1 cellular context compared by ENCODE assay signal in the genomic region with DNA sequence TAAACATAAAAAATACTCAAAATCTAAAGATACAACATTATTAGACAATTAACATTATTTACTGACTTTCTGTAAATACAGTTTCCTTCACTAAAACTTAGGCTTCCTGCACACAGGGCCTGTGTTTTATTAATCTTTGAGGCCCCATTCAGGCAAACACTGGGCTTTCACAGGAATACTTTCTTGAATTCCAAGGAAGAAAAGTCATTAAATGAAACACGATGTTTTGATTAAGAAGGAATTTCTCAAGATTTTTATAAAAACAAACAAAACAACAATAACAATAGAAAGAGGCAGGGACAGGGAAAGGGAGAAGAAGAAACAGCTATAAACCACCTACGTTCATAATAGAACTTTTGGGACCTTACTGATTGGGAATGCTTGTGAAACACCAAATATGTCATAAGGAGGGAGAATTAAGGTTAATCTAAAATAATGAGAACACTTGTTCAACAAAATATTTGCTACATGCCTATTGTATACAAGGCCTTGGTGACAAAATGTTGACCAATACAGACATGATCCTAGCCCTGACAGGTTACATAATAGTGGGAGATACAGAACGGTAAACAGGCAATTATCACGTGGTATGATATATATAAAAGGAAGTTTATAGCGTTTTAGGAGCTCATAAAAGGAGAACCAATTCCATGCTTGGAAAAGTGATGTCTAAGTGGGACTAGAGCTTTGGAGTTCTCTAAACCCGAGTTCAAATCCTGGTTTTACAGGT.
TF ChIP-seq lines count a peak whose summit lies in the region.

No MANE protein-coding gene starts in this region.

TF ChIP-seq in HEK293, 187 proteins besides CTCF, POLR2A, EP300 and RAD21 (continued from another document):
- TF ChIP-seq, protein P1, sequence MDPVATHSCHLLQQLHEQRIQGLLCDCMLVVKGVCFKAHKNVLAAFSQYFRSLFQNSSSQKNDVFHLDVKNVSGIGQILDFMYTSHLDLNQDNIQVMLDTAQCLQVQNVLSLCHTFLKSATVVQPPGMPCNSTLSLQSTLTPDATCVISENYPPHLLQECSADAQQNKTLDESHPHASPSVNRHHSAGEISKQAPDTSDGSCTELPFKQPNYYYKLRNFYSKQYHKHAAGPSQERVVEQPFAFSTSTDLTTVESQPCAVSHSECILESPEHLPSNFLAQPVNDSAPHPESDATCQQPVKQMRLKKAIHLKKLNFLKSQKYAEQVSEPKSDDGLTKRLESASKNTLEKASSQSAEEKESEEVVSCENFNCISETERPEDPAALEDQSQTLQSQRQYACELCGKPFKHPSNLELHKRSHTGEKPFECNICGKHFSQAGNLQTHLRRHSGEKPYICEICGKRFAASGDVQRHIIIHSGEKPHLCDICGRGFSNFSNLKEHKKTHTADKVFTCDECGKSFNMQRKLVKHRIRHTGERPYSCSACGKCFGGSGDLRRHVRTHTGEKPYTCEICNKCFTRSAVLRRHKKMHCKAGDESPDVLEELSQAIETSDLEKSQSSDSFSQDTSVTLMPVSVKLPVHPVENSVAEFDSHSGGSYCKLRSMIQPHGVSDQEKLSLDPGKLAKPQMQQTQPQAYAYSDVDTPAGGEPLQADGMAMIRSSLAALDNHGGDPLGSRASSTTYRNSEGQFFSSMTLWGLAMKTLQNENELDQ (tag by site-specific recombination; IDR thresholded peaks at IDR 0.05; ENCODE audit: low read depth) = no peak
- TF ChIP-seq ZNF792 (tag by site-specific recombination; IDR thresholded peaks at IDR 0.05) (0 out of 2 replicates have a peak, but pooled peaks have one; percentile 58), BCL11A (tag by site-specific recombination; IDR thresholded peaks at IDR 0.05; ENCODE audit: low read depth) (no peak), ZNF19 (tag by site-specific recombination; IDR thresholded peaks at IDR 0.05; ENCODE audit: low read depth) (no peak), PATZ1 (tag by site-specific recombination; IDR thresholded peaks at IDR 0.05) (no peak), SCRT2 (tag by site-specific recombination; IDR thresholded peaks at IDR 0.05) (no peak), MEIS1 (CRISPR knock-in tag; IDR thresholded peaks at IDR 0.05; ENCODE audit: borderline replicate concordance) (no peak)
- TF ChIP-seq, protein P2, sequence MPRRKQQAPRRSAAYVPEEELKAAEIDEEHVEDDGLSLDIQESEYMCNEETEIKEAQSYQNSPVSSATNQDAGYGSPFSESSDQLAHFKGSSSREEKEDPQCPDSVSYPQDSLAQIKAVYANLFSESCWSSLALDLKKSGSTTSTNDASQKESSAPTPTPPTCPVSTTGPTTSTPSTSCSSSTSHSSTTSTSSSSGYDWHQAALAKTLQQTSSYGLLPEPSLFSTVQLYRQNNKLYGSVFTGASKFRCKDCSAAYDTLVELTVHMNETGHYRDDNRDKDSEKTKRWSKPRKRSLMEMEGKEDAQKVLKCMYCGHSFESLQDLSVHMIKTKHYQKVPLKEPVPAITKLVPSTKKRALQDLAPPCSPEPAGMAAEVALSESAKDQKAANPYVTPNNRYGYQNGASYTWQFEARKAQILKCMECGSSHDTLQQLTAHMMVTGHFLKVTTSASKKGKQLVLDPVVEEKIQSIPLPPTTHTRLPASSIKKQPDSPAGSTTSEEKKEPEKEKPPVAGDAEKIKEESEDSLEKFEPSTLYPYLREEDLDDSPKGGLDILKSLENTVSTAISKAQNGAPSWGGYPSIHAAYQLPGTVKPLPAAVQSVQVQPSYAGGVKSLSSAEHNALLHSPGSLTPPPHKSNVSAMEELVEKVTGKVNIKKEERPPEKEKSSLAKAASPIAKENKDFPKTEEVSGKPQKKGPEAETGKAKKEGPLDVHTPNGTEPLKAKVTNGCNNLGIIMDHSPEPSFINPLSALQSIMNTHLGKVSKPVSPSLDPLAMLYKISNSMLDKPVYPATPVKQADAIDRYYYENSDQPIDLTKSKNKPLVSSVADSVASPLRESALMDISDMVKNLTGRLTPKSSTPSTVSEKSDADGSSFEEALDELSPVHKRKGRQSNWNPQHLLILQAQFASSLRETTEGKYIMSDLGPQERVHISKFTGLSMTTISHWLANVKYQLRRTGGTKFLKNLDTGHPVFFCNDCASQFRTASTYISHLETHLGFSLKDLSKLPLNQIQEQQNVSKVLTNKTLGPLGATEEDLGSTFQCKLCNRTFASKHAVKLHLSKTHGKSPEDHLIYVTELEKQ (tag by site-specific recombination; IDR thresholded peaks at IDR 0.05; ENCODE audit: borderline replicate concordance) = no peak
- TF ChIP-seq, protein P3, sequence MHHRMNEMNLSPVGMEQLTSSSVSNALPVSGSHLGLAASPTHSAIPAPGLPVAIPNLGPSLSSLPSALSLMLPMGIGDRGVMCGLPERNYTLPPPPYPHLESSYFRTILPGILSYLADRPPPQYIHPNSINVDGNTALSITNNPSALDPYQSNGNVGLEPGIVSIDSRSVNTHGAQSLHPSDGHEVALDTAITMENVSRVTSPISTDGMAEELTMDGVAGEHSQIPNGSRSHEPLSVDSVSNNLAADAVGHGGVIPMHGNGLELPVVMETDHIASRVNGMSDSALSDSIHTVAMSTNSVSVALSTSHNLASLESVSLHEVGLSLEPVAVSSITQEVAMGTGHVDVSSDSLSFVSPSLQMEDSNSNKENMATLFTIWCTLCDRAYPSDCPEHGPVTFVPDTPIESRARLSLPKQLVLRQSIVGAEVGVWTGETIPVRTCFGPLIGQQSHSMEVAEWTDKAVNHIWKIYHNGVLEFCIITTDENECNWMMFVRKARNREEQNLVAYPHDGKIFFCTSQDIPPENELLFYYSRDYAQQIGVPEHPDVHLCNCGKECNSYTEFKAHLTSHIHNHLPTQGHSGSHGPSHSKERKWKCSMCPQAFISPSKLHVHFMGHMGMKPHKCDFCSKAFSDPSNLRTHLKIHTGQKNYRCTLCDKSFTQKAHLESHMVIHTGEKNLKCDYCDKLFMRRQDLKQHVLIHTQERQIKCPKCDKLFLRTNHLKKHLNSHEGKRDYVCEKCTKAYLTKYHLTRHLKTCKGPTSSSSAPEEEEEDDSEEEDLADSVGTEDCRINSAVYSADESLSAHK (tag by site-specific recombination; IDR thresholded peaks at IDR 0.05) = no peak
